Comparison of ENCODE assay signal across 9 cellular contexts in genomic region chr17:47229535-47230443, GRCh38. TPM values are rescaled to one million over a fixed set of nuclear protein-coding genes. Genes with fewer than 3 reads are reported as not detected.
A peak's percentile ranks its signal among the peaks of the same experiment; 100 is the strongest.
DNase-seq lines count a peak whose midpoint lies in the region; ATAC-seq and TF ChIP-seq lines count a peak whose summit lies in the region.
"Had no signal": no experiment of that assay in that cellular context is flagged by ENCODE, and none has a peak within 500 bp of the region (broad histone marks: within the 10 kb centered on the region; RNA-seq: fewer than 3 reads in every experiment).

No MANE protein-coding gene starts in this region.

- TF ChIP-seq CTCF in DOHH2 (IDR thresholded peaks at IDR 0.05; ENCODE audit: low read depth, low read length, poor library complexity, severe bottlenecking) (peak; percentile 97), WTC11 (IDR thresholded peaks at IDR 0.05) (peak; percentile 91), cardiac fibroblast (IDR thresholded peaks at IDR 0.05; ENCODE audit: low read depth, low read length) (peak; percentile 100)

- no peaks in the 10 kb centered on the region for H4K20me1 ChIP-seq in DOHH2 (ENCODE audit: control insufficient read depth, insufficient read depth, low read depth, low read length)

- peak overlapping the region; percentile 54 for H3K4me3 ChIP-seq in DOHH2 (ENCODE audit: low read length)
- H3K4me3 ChIP-seq in cardiac fibroblast (replicated peaks in 1 of 2; ENCODE audit: low read depth in 2 of 2, low read length in 2 of 2), result no peak overlapping the region

- H3K27me3 ChIP-seq in DOHH2 (ENCODE audit: control insufficient read depth, low read length), result peaks cover 8% of the 10 kb centered on the region; the same call in 1 of the 2 replicates

- ATAC-seq in HG03060 (IDR thresholded peaks at IDR 0.05; ENCODE audit: low read depth, unreplicated experiment) (peak; percentile 59), WTC11 (peak; percentile 91), GM18517 (IDR thresholded peaks at IDR 0.05; ENCODE audit: unreplicated experiment) (no peak)

- H3K36me3 ChIP-seq in DOHH2 (ENCODE audit: control insufficient read depth, low read length), result no peaks in the 10 kb centered on the region

- peaks cover 24% of the 10 kb centered on the region for H3K27me3 Mint-ChIP-seq in WTC11 (ENCODE audit: low read depth)

- peak overlapping the region; percentile 6 for H3K27ac Mint-ChIP-seq in WTC11

- H3K79me2 ChIP-seq in DOHH2 (ENCODE audit: control insufficient read depth, low read length), result no peaks in the 10 kb centered on the region

- DNase-seq in NCI-H345 (lab: John Stamatoyannopoulos, UW) (peak; percentile 83), WTC11 (ENCODE audit: low spot score) (peak; percentile 85), cardiac fibroblast (ENCODE audit: low read depth in 2 of 2) (peak; percentile 97 to 98), iris pigment epithelial cell (ENCODE audit: low read depth) (peak; percentile 99)
- DNase-seq in stimulated activated CD4-positive, alpha-beta T cell treated with anti-CD3 and anti-CD28 coated beads, Interleukin-12 subunit alpha, Interleukin-12 subunit beta, amount 100 ng/mL, for 4 hours, result peak; percentile 64

- H3K4me1 ChIP-seq in DOHH2 (ENCODE audit: control insufficient read depth, low read length), result peaks cover 25% of the 10 kb centered on the region

- H3K36me3 Mint-ChIP-seq in WTC11, result no peaks in the 10 kb centered on the region

- H3K9me3 ChIP-seq in DOHH2 (ENCODE audit: control insufficient read depth, insufficient read depth, low read length), result no peaks in the 10 kb centered on the region

- peaks cover 14% of the 10 kb centered on the region for H3K4me1 Mint-ChIP-seq in WTC11

- no peaks in the 10 kb centered on the region for H3K9me2 ChIP-seq in DOHH2 (replicated peaks; ENCODE audit: control insufficient read depth, low read length)

- POLR2A ChIA-PET in WTC11 (lab: Charles Lee), result no interaction called here

- H3K4me3 Mint-ChIP-seq in WTC11, result no peak overlapping the region

- peaks cover under 1% of the 10 kb centered on the region; the same call in 1 of the 2 replicates for H3K9me3 Mint-ChIP-seq in WTC11

- CTCF ChIA-PET in WTC11 (lab: Charles Lee), result interaction anchor here (0.9 to 3.2 kb wide), 7 partner anchors 11 to 287 kb away, joined by 3 to 24 read pairs (median 3); partner anchors contain the start of gene EFCAB13

- peaks cover 4% of the 10 kb centered on the region; the same call in 1 of the 2 replicates for H3F3A ChIP-seq in DOHH2 (ENCODE audit: control insufficient read depth, insufficient read depth)

- no peak overlapping the region for H3K27ac ChIP-seq in DOHH2 (ENCODE audit: low read depth, low read length)

- peak overlapping the region; percentile 67 for H3K4me2 ChIP-seq in DOHH2 (ENCODE audit: low read length)

TF ChIP-seq in WTC11, 78 proteins besides CTCF, POLR2A, EP300 and RAD21:
- TF ChIP-seq HMGA2 (CRISPR knock-in tag; IDR thresholded peaks at IDR 0.05) (no peak), SP1 (CRISPR knock-in tag; conservative IDR thresholded peaks at IDR 0.05) (no peak), FOXP1 (CRISPR knock-in tag; IDR thresholded peaks at IDR 0.05; ENCODE audit: borderline replicate concordance) (no peak), ZNF219 (CRISPR knock-in tag; IDR thresholded peaks at IDR 0.05; ENCODE audit: borderline replicate concordance) (no peak), MAX (CRISPR knock-in tag; IDR thresholded peaks at IDR 0.05) (peak; percentile 58), ZNF317 (CRISPR knock-in tag; IDR thresholded peaks at IDR 0.05; ENCODE audit: borderline replicate concordance, low read depth) (no peak), ZNF423 (CRISPR knock-in tag; IDR thresholded peaks at IDR 0.05) (no peak), ZNF671 (CRISPR knock-in tag; IDR thresholded peaks at IDR 0.05) (no peak), ZNF416 (CRISPR knock-in tag; IDR thresholded peaks at IDR 0.05) (no peak), ELF4 (CRISPR knock-in tag; IDR thresholded peaks at IDR 0.05; ENCODE audit: low read depth) (no peak), FOXK1 (CRISPR knock-in tag; IDR thresholded peaks at IDR 0.05) (no peak), GRHL2 (CRISPR knock-in tag; IDR thresholded peaks at IDR 0.05; ENCODE audit: insufficient replicate concordance, severe bottlenecking) (no peak), GABPB1 (CRISPR knock-in tag; IDR thresholded peaks at IDR 0.05) (peak; percentile 60; the same call in 1 of the 2 replicates), SOX15 (CRISPR knock-in tag; IDR thresholded peaks at IDR 0.05) (no peak), E2F4 (CRISPR knock-in tag; IDR thresholded peaks at IDR 0.05; ENCODE audit: borderline replicate concordance, low read depth) (no peak), KAT7 (CRISPR knock-in tag; IDR thresholded peaks at IDR 0.05; ENCODE audit: borderline replicate concordance) (no peak)

RNA-seq across cellular contexts. Expression of gene MYL4, which starts 20.6 kb away (rescaled TPM):
- total RNA-seq in WTC11 (2021), result 0.50 TPM in 1 of 3 replicates, not detected in the others
- total RNA-seq: mononuclear cell had no signal

RNA-seq across cellular contexts. Expression of gene ITGB3, which starts 23.8 kb away (rescaled TPM):
- 0.04 to 0.14 TPM (median 0.09 TPM) in 3 replicates for total RNA-seq in WTC11 (2021)

RNA-seq across cellular contexts. Expression of gene CDC27, which starts 40.7 kb away (rescaled TPM):
- total RNA-seq in WTC11 (2021), result 83.0 to 83.6 TPM (median 83.3 TPM) in 3 replicates
